In genomic region chr7:135158874-135159273, GRCh38 we compare ENCODE assay signal across 14 cellular contexts. TPM values are rescaled to one million over a fixed set of nuclear protein-coding genes. Genes with fewer than 3 reads are reported as not detected.
DNase-seq lines count a peak whose midpoint lies in the region; ATAC-seq, FAIRE-seq and TF ChIP-seq lines count a peak whose summit lies in the region.
"Had no signal": no experiment of that assay in that cellular context is flagged by ENCODE, and none has a peak within 500 bp of the region (broad histone marks: within the 10 kb centered on the region; RNA-seq: fewer than 3 reads in every experiment).

No MANE protein-coding gene starts in this region.

- in situ Hi-C loops in HepG2 (cut with HindIII; ENCODE audit: extremely low pct_ligation_motif_present, low pct_unique_long_range_greater_than_20kb): no loop called here

- H3K36me3 Mint-ChIP-seq in naive B cell: peaks cover 32% of the 10 kb centered on the region in 2 donors

- H2AFZ ChIP-seq in HepG2 (ENCODE audit: low read length): no peak overlapping the region

- DNase-seq in HepG2 (ENCODE audit: low spot score): no peak
- no peak for DNase-seq in naive B cell
- no peak for DNase-seq in vagina (ENCODE audit: extremely low spot score in 2 of 2)
- no peak for DNase-seq in HT-29 (ENCODE audit: low spot score)
- no peak for DNase-seq in mesenteric fat pad (ENCODE audit: low spot score)
- DNase-seq: activated CD4-positive, alpha-beta T cell treated with anti-CD3 and anti-CD28 coated beads, Interleukin-2, amount 10 ng/mL, durations not matched to agents 7 days and 5 days; activated gamma-delta T cell; NCI-H1048; NCI-H226; pancreas had no signal

- H3K4me2 ChIP-seq in HepG2 (ENCODE audit: low read depth, low read length): no peak overlapping the region

- H3K9ac ChIP-seq in liver (ENCODE audit: low read depth in 1 of 2, low read length in 2 of 2) (no peak overlapping the region), HepG2 (ENCODE audit: insufficient read depth, low read depth, low read length) (no peak overlapping the region)

- H3K27ac ChIP-seq in liver (ENCODE audit: low read depth in 1 of 2, low read length in 2 of 2) (peak overlapping the region; percentile 55 to 58), HepG2 (ENCODE audit: extremely low read length, insufficient read depth, low read length) (no peak overlapping the region), cingulate gyrus (ENCODE audit: low read depth, low read length) (peak overlapping the region; percentile 21), vagina (peak overlapping the region; percentile 56)

- H3K9me3 Mint-ChIP-seq in naive B cell: peaks cover 14 to 34% (median 32%) of the 10 kb centered on the region in 7 donors

- H3K27me3 ChIP-seq in liver (ENCODE audit: control insufficient read depth in 4 of 4, insufficient read depth in 4 of 4, low read length in 3 of 4) (no peaks in the 10 kb centered on the region), HepG2 (ENCODE audit: control insufficient read depth in 1 of 2, insufficient read depth in 2 of 2, low read length in 2 of 2) (no peaks in the 10 kb centered on the region), vagina (no peaks in the 10 kb centered on the region)
- H3K27me3 ChIP-seq: pancreas had no signal

- TF ChIP-seq POLR2A in HepG2 (IDR thresholded peaks at IDR 0.05; ENCODE audit: insufficient read depth in 1 of 2, low read depth in 2 of 2, low read length in 2 of 2) (no peak), vagina (IDR thresholded peaks at IDR 0.05) (no peak)

- H3K4me3 ChIP-seq in liver (ENCODE audit: low read depth in 1 of 3, low read length in 3 of 3) (no peak overlapping the region), HepG2 (replicated peaks in 1 of 3; ENCODE audit: insufficient read depth in 1 of 3, low read depth in 2 of 3, low read length in 3 of 3) (no peak overlapping the region), vagina (no peak overlapping the region)
- H3K4me3 ChIP-seq: pancreas had no signal

- TF ChIP-seq RAD21 in liver (IDR thresholded peaks at IDR 0.05): no peak
- no peak for TF ChIP-seq RAD21 in HepG2 (CRISPR knock-in tag; IDR thresholded peaks at IDR 0.05)

- BruUV-seq in HepG2 (replicated peaks; lab: Mats Ljungman, UMichigan): no TSS peak

- FAIRE-seq in HepG2 (lab: Jason Lieb, UNC): no peak
- FAIRE-seq: pancreas had no signal

- H3K27me3 Mint-ChIP-seq in naive B cell: no peaks in the 10 kb centered on the region
- H3K27me3 Mint-ChIP-seq: activated CD4-positive, alpha-beta T cell treated with anti-CD3 and anti-CD28 coated beads, Interleukin-2, amount 10 ng/mL, durations not matched to agents 7 days and 5 days had no signal

- H3K9me3 ChIP-seq in liver (ENCODE audit: control insufficient read depth in 4 of 4, low read length in 3 of 4) (no peaks in the 10 kb centered on the region), HepG2 (ENCODE audit: low read length) (peaks cover 32% of the 10 kb centered on the region), vagina (peaks cover 4% of the 10 kb centered on the region)
- H3K9me3 ChIP-seq: pancreas had no signal

- POLR2A ChIA-PET in HepG2 (lab: Yijun Ruan, JAX): interaction anchor here (1.2 to 1.9 kb wide), 3 partner anchors 10 to 12 kb away, joined by 3 to 6 read pairs (median 5); partner anchors contain the start of genes CYREN and TMEM140

- H3K4me1 ChIP-seq in liver (ENCODE audit: control insufficient read depth in 4 of 4, insufficient read depth in 4 of 4, low read length in 3 of 4): peaks cover 5 to 40% (median 24%) of the 10 kb centered on the region in 4 donors
- peaks cover 71% of the 10 kb centered on the region for H3K4me1 ChIP-seq in HepG2 (ENCODE audit: insufficient read depth, low read length)
- H3K4me1 ChIP-seq in vagina: peaks cover 34% of the 10 kb centered on the region

- TF ChIP-seq EP300 in HepG2 (IDR thresholded peaks at IDR 0.05; ENCODE audit: low read depth in 2 of 2, low read length in 2 of 2): no peak
- no peak for TF ChIP-seq EP300 in HepG2 (CRISPR knock-in tag; IDR thresholded peaks at IDR 0.05; ENCODE audit: borderline replicate concordance)

- peak overlapping the region in 4 of 6 donors; percentile 39 to 90 (median 80) for H3K27ac Mint-ChIP-seq in naive B cell

- peak overlapping the region in 2 of 8 donors; percentile 1 to 62 for H3K4me3 Mint-ChIP-seq in naive B cell
- H3K4me3 Mint-ChIP-seq: activated CD4-positive, alpha-beta T cell treated with anti-CD3 and anti-CD28 coated beads, Interleukin-2, amount 10 ng/mL, durations not matched to agents 7 days and 5 days had no signal

- intact Hi-C loops in HepG2 (cut with micrococcal nuclease; ENCODE audit: unreplicated experiment): no loop called here
- intact Hi-C loops in vagina (cut with DNase I): no loop called here

- ATAC-seq in HepG2: no peak
- ATAC-seq in naive B cell (ENCODE audit: low read depth in 2 of 2): no peak
- ATAC-seq in HG02870 (IDR thresholded peaks at IDR 0.05; ENCODE audit: unreplicated experiment): no peak
- ATAC-seq: pancreas had no signal

- H3K4me1 Mint-ChIP-seq in naive B cell: peaks cover 57 to 72% (median 70%) of the 10 kb centered on the region in 3 donors

- TF ChIP-seq CTCF in liver (IDR thresholded peaks at IDR 0.05; ENCODE audit: low read depth, low read length, missing input control) (no peak), HepG2 (CRISPR knock-in tag; IDR thresholded peaks at IDR 0.05) (no peak), vagina (IDR thresholded peaks at IDR 0.05) (no peak)

- CTCF ChIA-PET in HepG2 (lab: Yijun Ruan, JAX; ENCODE audit: low intra/inter-chr PET ratio, low total read pairs): no interaction called here

- peaks cover 67% of the 10 kb centered on the region for H3K79me2 ChIP-seq in HepG2 (ENCODE audit: insufficient read depth, low read length)

- WGBS in liver: 80% methylated on average over 6 of the region's 6 CpGs
- 98% methylated on average over 6 of the region's 6 CpGs for WGBS in HepG2 (ENCODE audit: low lambda C conversion rate)

- H3K36me3 ChIP-seq in liver (ENCODE audit: control insufficient read depth in 4 of 4, insufficient read depth in 3 of 4, low read depth in 1 of 4, low read length in 3 of 4): peaks cover 0 to 4% (median 2%) of the 10 kb centered on the region in 4 donors
- peaks cover 4 to 18% of the 10 kb centered on the region in 2 experiments; a peak in 4 of 5 replicates for H3K36me3 ChIP-seq in HepG2 (replicated peaks in 1 of 2; ENCODE audit: control insufficient read depth in 1 of 2, insufficient read depth in 2 of 2, low read length in 2 of 2)
- H3K36me3 ChIP-seq in vagina: no peaks in the 10 kb centered on the region
- H3K36me3 ChIP-seq: pancreas had no signal

- no peaks in the 10 kb centered on the region; the same call in none of the 2 replicates for H4K20me1 ChIP-seq in HepG2 (ENCODE audit: insufficient read depth, low read length)

RNA-seq across cellular contexts. Expression of gene TMEM140, which starts 11.0 kb away (rescaled TPM):
- total RNA-seq in liver (10 to 100 TPM; 22.3 to 34.3 TPM), HepG2 (2016; rRNA removed; fragmentation: Illumina TruSeq; extraction: Trizol) (5.6 and 9.2 TPM in 2 replicates), vagina (20.4 TPM), mesenteric fat pad (55.5 TPM)
- polyA plus RNA-seq in liver (10 to 100 TPM; 22.6 to 29.3 TPM), HepG2 (2011; rRNA removed) (21.7 and 35.7 TPM in 2 replicates), naive B cell (ENCODE audit: low read depth in 6 of 6) (10 to 100 TPM; 14.1 to 31.7 (median 25.2) TPM)
- total RNA-seq in HepG2 (2016; cell fraction: cytosol; rRNA removed; fragmentation: Illumina TruSeq; extraction: Trizol; ENCODE audit: low read depth): 1.1 and 1.5 TPM in 2 replicates
- total RNA-seq in HepG2 (2016; cell fraction: insoluble cytoplasmic fraction; rRNA removed; fragmentation: Illumina TruSeq; extraction: Trizol): 6.3 and 8.9 TPM in 2 replicates
- total RNA-seq in HepG2 (2016; cell fraction: membrane; rRNA removed; fragmentation: Illumina TruSeq; extraction: Trizol): 2.6 and 3.2 TPM in 2 replicates
- total RNA-seq in HepG2 (2016; cell fraction: nucleus; rRNA removed; fragmentation: Illumina TruSeq; extraction: Trizol): 7.9 and 10.4 TPM in 2 replicates
- 24.2 and 35.4 TPM in 2 replicates for polyA plus RNA-seq in HepG2 (2011; cell fraction: cytosol; rRNA removed)
- 17.7 and 30.5 TPM in 2 replicates for polyA plus RNA-seq in HepG2 (2011; cell fraction: nucleus; rRNA removed)
- 45.3 and 74.1 TPM in 2 replicates for polyA plus RNA-seq in HepG2 (2012)
- 1.1 TPM in 2 replicates for polyA plus RNA-seq in HepG2 (2016; cell fraction: cytosol; fragmentation: Illumina TruSeq; extraction: Trizol; ENCODE audit: low read depth)
- polyA plus RNA-seq in HepG2 (2016; cell fraction: insoluble cytoplasmic fraction; fragmentation: Illumina TruSeq; extraction: Trizol; ENCODE audit: low read depth): 5.3 and 6.1 TPM in 2 replicates
- polyA plus RNA-seq in HepG2 (2016; cell fraction: membrane; fragmentation: Illumina TruSeq; extraction: Trizol; ENCODE audit: low read depth): 2.1 and 2.2 TPM in 2 replicates
- polyA plus RNA-seq in HepG2 (2016; cell fraction: nucleus; fragmentation: Illumina TruSeq; extraction: Trizol; ENCODE audit: insufficient read depth, low read depth): 7.8 and 11.6 TPM in 2 replicates
- polyA minus RNA-seq in HepG2 (2011; rRNA and poly(A)+ RNA removed; ENCODE audit: low replicate concordance): 0.26 and 39.0 TPM in 2 replicates
- 15.9 and 32.1 TPM in 2 replicates for polyA minus RNA-seq in HepG2 (2011; cell fraction: cytosol; rRNA and poly(A)+ RNA removed)
- 41.2 and 55.0 TPM in 2 replicates for polyA minus RNA-seq in HepG2 (2011; cell fraction: nucleus; rRNA and poly(A)+ RNA removed)
- 1.8 and 4.1 TPM in 2 replicates for total RNA-seq in HT-29 (2014; rRNA removed; shearing (Covaris generic))
- total RNA-seq: chondrocyte had no signal

RNA-seq across cellular contexts. Expression of gene CYREN, which starts 11.6 kb away (rescaled TPM):
- total RNA-seq in liver (10 to 100 TPM; 18.1 to 20.3 TPM), HepG2 (2016; rRNA removed; fragmentation: Illumina TruSeq; extraction: Trizol) (60.7 and 68.6 TPM in 2 replicates), vagina (33.4 TPM), mesenteric fat pad (35.8 TPM)
- polyA plus RNA-seq in liver (10 to 100 TPM; 13.2 to 14.0 TPM), HepG2 (2011; rRNA removed) (19.3 and 20.7 TPM in 2 replicates), naive B cell (ENCODE audit: low read depth in 6 of 6) (10 to 100 TPM; 35.4 to 64.0 (median 48.9) TPM)
- total RNA-seq in HepG2 (2016; cell fraction: cytosol; rRNA removed; fragmentation: Illumina TruSeq; extraction: Trizol; ENCODE audit: low read depth): 24.2 and 27.7 TPM in 2 replicates
- 58.8 and 66.8 TPM in 2 replicates for total RNA-seq in HepG2 (2016; cell fraction: insoluble cytoplasmic fraction; rRNA removed; fragmentation: Illumina TruSeq; extraction: Trizol)
- total RNA-seq in HepG2 (2016; cell fraction: membrane; rRNA removed; fragmentation: Illumina TruSeq; extraction: Trizol): 48.2 and 58.3 TPM in 2 replicates
- total RNA-seq in HepG2 (2016; cell fraction: nucleus; rRNA removed; fragmentation: Illumina TruSeq; extraction: Trizol): 42.2 and 46.2 TPM in 2 replicates
- polyA plus RNA-seq in HepG2 (2011; cell fraction: cytosol; rRNA removed): 19.8 and 20.9 TPM in 2 replicates
- 15.6 and 18.8 TPM in 2 replicates for polyA plus RNA-seq in HepG2 (2011; cell fraction: nucleus; rRNA removed)
- 44.5 and 69.6 TPM in 2 replicates for polyA plus RNA-seq in HepG2 (2012)
- 13.5 and 22.0 TPM in 2 replicates for polyA plus RNA-seq in HepG2 (2016; cell fraction: cytosol; fragmentation: Illumina TruSeq; extraction: Trizol; ENCODE audit: low read depth)
- 62.6 and 67.4 TPM in 2 replicates for polyA plus RNA-seq in HepG2 (2016; cell fraction: insoluble cytoplasmic fraction; fragmentation: Illumina TruSeq; extraction: Trizol; ENCODE audit: low read depth)
- 31.2 and 44.6 TPM in 2 replicates for polyA plus RNA-seq in HepG2 (2016; cell fraction: membrane; fragmentation: Illumina TruSeq; extraction: Trizol; ENCODE audit: low read depth)
- polyA plus RNA-seq in HepG2 (2016; cell fraction: nucleus; fragmentation: Illumina TruSeq; extraction: Trizol; ENCODE audit: insufficient read depth, low read depth): 46.9 and 49.8 TPM in 2 replicates
- polyA minus RNA-seq in HepG2 (2011; rRNA and poly(A)+ RNA removed; ENCODE audit: low replicate concordance): 24.4 and 62.5 TPM in 2 replicates
- polyA minus RNA-seq in HepG2 (2011; cell fraction: cytosol; rRNA and poly(A)+ RNA removed): 8.6 and 12.1 TPM in 2 replicates
- 20.6 and 24.7 TPM in 2 replicates for polyA minus RNA-seq in HepG2 (2011; cell fraction: nucleus; rRNA and poly(A)+ RNA removed)
- 70.3 and 78.5 TPM in 2 replicates for total RNA-seq in HT-29 (2014; rRNA removed; shearing (Covaris generic))

RNA-seq across cellular contexts. Expression of gene WDR91, which starts 52.5 kb away (rescaled TPM):
- 10 to 100 TPM; 11.8 to 19.0 TPM for total RNA-seq in liver
- 1 to 10 TPM; 5.8 to 6.6 TPM for polyA plus RNA-seq in liver
- total RNA-seq in HepG2 (2016; rRNA removed; fragmentation: Illumina TruSeq; extraction: Trizol): 10.0 and 12.1 TPM in 2 replicates
- total RNA-seq in HepG2 (2016; cell fraction: cytosol; rRNA removed; fragmentation: Illumina TruSeq; extraction: Trizol; ENCODE audit: low read depth): 1.1 and 1.8 TPM in 2 replicates
- total RNA-seq in HepG2 (2016; cell fraction: insoluble cytoplasmic fraction; rRNA removed; fragmentation: Illumina TruSeq; extraction: Trizol): 9.2 and 12.1 TPM in 2 replicates
- total RNA-seq in HepG2 (2016; cell fraction: membrane; rRNA removed; fragmentation: Illumina TruSeq; extraction: Trizol): 1.5 and 2.3 TPM in 2 replicates
- total RNA-seq in HepG2 (2016; cell fraction: nucleus; rRNA removed; fragmentation: Illumina TruSeq; extraction: Trizol): 11.3 and 14.5 TPM in 2 replicates
- 11.6 and 13.7 TPM in 2 replicates for polyA plus RNA-seq in HepG2 (2011; rRNA removed)
- polyA plus RNA-seq in HepG2 (2011; cell fraction: cytosol; rRNA removed): 7.2 and 8.6 TPM in 2 replicates
- polyA plus RNA-seq in HepG2 (2011; cell fraction: nucleus; rRNA removed): 43.9 and 51.3 TPM in 2 replicates
- 5.7 and 6.1 TPM in 2 replicates for polyA plus RNA-seq in HepG2 (2012)
- 0.26 and 0.31 TPM in 2 replicates for polyA plus RNA-seq in HepG2 (2016; cell fraction: cytosol; fragmentation: Illumina TruSeq; extraction: Trizol; ENCODE audit: low read depth)
- 10.7 and 11.4 TPM in 2 replicates for polyA plus RNA-seq in HepG2 (2016; cell fraction: insoluble cytoplasmic fraction; fragmentation: Illumina TruSeq; extraction: Trizol; ENCODE audit: low read depth)
- polyA plus RNA-seq in HepG2 (2016; cell fraction: membrane; fragmentation: Illumina TruSeq; extraction: Trizol; ENCODE audit: low read depth): 0.56 and 0.65 TPM in 2 replicates
- polyA plus RNA-seq in HepG2 (2016; cell fraction: nucleus; fragmentation: Illumina TruSeq; extraction: Trizol; ENCODE audit: insufficient read depth, low read depth): 21.1 and 22.2 TPM in 2 replicates
- polyA minus RNA-seq in HepG2 (2011; rRNA and poly(A)+ RNA removed; ENCODE audit: low replicate concordance): 8.2 and 19.7 TPM in 2 replicates
- polyA minus RNA-seq in HepG2 (2011; cell fraction: cytosol; rRNA and poly(A)+ RNA removed): 5.3 and 8.8 TPM in 2 replicates
- polyA minus RNA-seq in HepG2 (2011; cell fraction: nucleus; rRNA and poly(A)+ RNA removed): 12.6 and 17.4 TPM in 2 replicates
- polyA plus RNA-seq in naive B cell (ENCODE audit: low read depth in 6 of 6): 1 to 10 TPM; 2.3 to 5.8 (median 4.5) TPM
- total RNA-seq in vagina: 31.2 TPM
- 8.9 and 10.8 TPM in 2 replicates for total RNA-seq in HT-29 (2014; rRNA removed; shearing (Covaris generic))
- total RNA-seq in mesenteric fat pad: 15.0 TPM
